Comparison of ENCODE assay signal across 8 cellular contexts in genomic region chr19:18340237-18340989, GRCh38. TPM values are rescaled to one million over a fixed set of nuclear protein-coding genes. Genes with fewer than 3 reads are reported as not detected.
DNase-seq lines count a peak whose midpoint lies in the region; ATAC-seq and TF ChIP-seq lines count a peak whose summit lies in the region.

A gene with protein sequence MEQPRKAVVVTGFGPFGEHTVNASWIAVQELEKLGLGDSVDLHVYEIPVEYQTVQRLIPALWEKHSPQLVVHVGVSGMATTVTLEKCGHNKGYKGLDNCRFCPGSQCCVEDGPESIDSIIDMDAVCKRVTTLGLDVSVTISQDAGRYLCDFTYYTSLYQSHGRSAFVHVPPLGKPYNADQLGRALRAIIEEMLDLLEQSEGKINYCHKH (plus strand): TSS chr19:18340598. CDS start chr19:18340682, 84 bp downstream.

- H3K4me3 Mint-ChIP-seq in CD14-positive monocyte: peak within 1 kb of the TSS; percentile 84 to 92

- intact Hi-C loops in CD14-positive monocyte (cut with micrococcal nuclease): loop anchor here in 1 of 2 donors (5.0 kb wide), 1 partner anchor 37 kb away; no protein-coding TSS in a partner anchor

- H3K36me3 Mint-ChIP-seq in CD14-positive monocyte: peaks cover 25 to 34% of the 10 kb centered on the region in 2 donors

- peak within 1 kb of the TSS; percentile 69 for H3K27ac ChIP-seq in cingulate gyrus (ENCODE audit: low read depth, low read length)

- peaks cover 49% of the 10 kb centered on the region for H3K4me1 Mint-ChIP-seq in CD14-positive monocyte

- peak within 1 kb of the TSS; percentile 70 to 92 (median 88) for H3K27ac Mint-ChIP-seq in CD14-positive monocyte

- peak; percentile 58 for ATAC-seq in GM19463 (IDR thresholded peaks at IDR 0.05; ENCODE audit: unreplicated experiment)
- ATAC-seq in left lobe of liver: peak; percentile 89
- no peak for ATAC-seq in GM21825 (IDR thresholded peaks at IDR 0.05; ENCODE audit: unreplicated experiment)

- H3K9me3 Mint-ChIP-seq in CD14-positive monocyte: no peaks in the 10 kb centered on the region

- H3K27me3 Mint-ChIP-seq in CD14-positive monocyte (ENCODE audit: low read depth in 3 of 3): peaks cover 0 to 8% (median 2%) of the 10 kb centered on the region in 3 donors

- peak; percentile 53 for DNase-seq in CD14-positive monocyte (ENCODE audit: low spot score)
- DNase-seq in NCI-H1105 (lab: John Stamatoyannopoulos, UW): peak; percentile 27
- DNase-seq in activated CD4-positive, alpha-beta T cell treated with anti-CD3 and anti-CD28 coated beads for 24 hours (ENCODE audit: low read depth in 2 of 2): peak; percentile 47 to 58
- peak; percentile 89 for DNase-seq in left lobe of liver (ENCODE audit: low spot score)
- DNase-seq in stimulated activated CD4-positive, alpha-beta T cell treated with anti-CD3 and anti-CD28 coated beads, Interleukin-1b, Interleukin-23, amount 100 ng/mL, for 24 hours (ENCODE audit: low read depth in 4 of 4, low spot score in 1 of 4): peak in 3 of 4 experiments; percentile 41 to 60 (median 52)

- no peak for TF ChIP-seq CTCF in CD14-positive monocyte (IDR thresholded peaks at IDR 0.05)

RNA-seq across cellular contexts. Expression of the gene that starts here (rescaled TPM):
- 10 to 100 TPM; 10.3 TPM for polyA plus RNA-seq in CD14-positive monocyte
- 62.4 TPM for total RNA-seq in left lobe of liver

Comparison
In these comparisons a context has a peak if more than half of its experiments do, and no peak if none do; other contexts are left out.
1. DNase-seq: peak in every context shown above with its lines; median percentile 89 in left lobe of liver; 53 in CD14-positive monocyte; 52 in activated CD4-positive, alpha-beta T cell treated with anti-CD3 and anti-CD28 coated beads for 24 hours; 52 in stimulated activated CD4-positive, alpha-beta T cell treated with anti-CD3 and anti-CD28 coated beads, Interleukin-1b, Interleukin-23, amount 100 ng/mL, for 24 hours; 27 in NCI-H1105.